ENCODE assay signal across 1 cellular context in genomic region chr11:64057890-64058289, GRCh38.
TF ChIP-seq lines count a peak whose summit lies in the region.

No MANE protein-coding gene starts in this region.

TF ChIP-seq in WTC11, 78 proteins besides CTCF, POLR2A, EP300 and RAD21 (continued from another document):
- TF ChIP-seq ZNF532 (CRISPR knock-in tag; IDR thresholded peaks at IDR 0.05; ENCODE audit: borderline replicate concordance) (no peak), ZNF423 (CRISPR knock-in tag; IDR thresholded peaks at IDR 0.05) (no peak), ARID4B (CRISPR knock-in tag; IDR thresholded peaks at IDR 0.05; ENCODE audit: borderline replicate concordance) (no peak), ZNF416 (CRISPR knock-in tag; IDR thresholded peaks at IDR 0.05) (no peak)
